19 cellular contexts compared by ENCODE assay signal in the genomic region with DNA sequence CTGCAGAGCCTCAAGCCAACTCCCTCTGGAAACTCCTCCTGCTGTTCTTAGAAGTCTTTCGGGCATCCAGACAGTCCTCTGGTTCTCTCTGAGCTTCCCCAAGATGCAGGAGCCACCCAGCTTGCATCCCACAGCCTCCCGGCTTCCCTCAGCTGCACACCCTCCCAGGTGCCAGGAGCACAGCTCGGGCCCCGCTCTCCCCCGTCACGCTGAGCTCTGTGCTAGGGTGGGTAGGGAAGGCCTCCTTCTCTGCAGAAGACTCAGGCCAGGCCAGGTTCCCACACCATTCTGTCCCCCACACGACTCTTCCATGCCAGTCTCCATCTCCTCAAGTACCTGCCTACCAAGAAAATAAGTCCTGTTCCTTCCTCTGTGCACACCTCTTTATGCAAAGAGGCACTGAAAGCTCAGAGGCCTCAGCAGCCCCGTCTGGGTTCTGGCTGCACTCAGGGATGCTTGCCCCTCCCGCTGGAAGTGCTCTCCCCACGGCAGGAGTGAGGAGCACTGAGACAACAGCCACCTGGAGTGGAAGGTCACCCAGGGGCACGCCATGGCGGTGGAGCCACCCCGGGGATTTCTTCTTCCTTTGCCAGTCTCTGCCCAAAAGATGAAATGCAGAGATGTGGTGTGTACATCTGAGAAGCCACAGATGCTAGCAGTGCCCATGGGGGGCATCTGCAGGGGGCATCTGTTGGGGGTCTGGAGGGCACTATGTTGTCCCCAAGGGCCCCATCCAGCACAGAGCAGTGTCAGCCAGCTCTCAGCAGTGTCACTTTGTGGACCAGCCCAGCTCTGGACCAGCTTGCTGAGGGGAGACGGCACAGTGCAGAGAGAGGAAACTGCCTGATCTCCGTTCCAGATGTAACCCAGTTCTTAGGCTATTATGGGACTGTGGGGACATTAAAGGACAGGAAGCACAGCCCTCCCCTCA.
"Had no signal": no experiment of that assay in that cellular context is flagged by ENCODE, and none has a peak within 500 bp of the region (broad histone marks: within the 10 kb centered on the region; RNA-seq: fewer than 3 reads in every experiment).

No MANE protein-coding gene starts in this region.

- ATAC-seq: activated CD8-positive, alpha-beta T cell treated with anti-CD3 and anti-CD28 coated beads, Interleukin-2, amount 10 ng/mL, durations not matched to agents 7 days and 5 days; left colon; right lobe of liver; T-helper 17 cell had no signal

- H3K27me3 ChIP-seq: heart left ventricle, right lobe of liver, thyroid gland, uterus had no signal

- H3K9me3 Mint-ChIP-seq: dendritic cell treated with granulocyte-macrophage colony-stimulating factor and Interleukin-4, amounts not matched to agents 40 ng/mL and 50 ng/mL, for 4 days had no signal

- H3K4me3 Mint-ChIP-seq: activated CD8-positive, alpha-beta T cell treated with anti-CD3 and anti-CD28 coated beads, Interleukin-2, amount 10 ng/mL, durations not matched to agents 7 days and 5 days; dendritic cell treated with granulocyte-macrophage colony-stimulating factor and Interleukin-4, amounts not matched to agents 40 ng/mL and 50 ng/mL, for 4 days; naive B cell; T-helper 17 cell had no signal

- H3K4me1 Mint-ChIP-seq: naive B cell, T-helper 17 cell had no signal

- H3K36me3 Mint-ChIP-seq: naive B cell had no signal

- H3K36me3 ChIP-seq: breast epithelium, heart left ventricle, prostate gland, right lobe of liver, thyroid gland, uterus had no signal

- H3K27ac ChIP-seq: breast epithelium, heart left ventricle, prostate gland, right lobe of liver, thyroid gland, uterus had no signal

- H3K27me3 Mint-ChIP-seq: dendritic cell treated with granulocyte-macrophage colony-stimulating factor and Interleukin-4, amounts not matched to agents 40 ng/mL and 50 ng/mL, for 4 days; naive B cell; T-helper 17 cell had no signal

- H3K27ac Mint-ChIP-seq: activated CD8-positive, alpha-beta T cell treated with anti-CD3 and anti-CD28 coated beads, Interleukin-2, amount 10 ng/mL, durations not matched to agents 7 days and 5 days; dendritic cell treated with granulocyte-macrophage colony-stimulating factor and Interleukin-4, amounts not matched to agents 40 ng/mL and 50 ng/mL, for 4 days; naive B cell; T-helper 17 cell had no signal

- H3K9me3 ChIP-seq: breast epithelium, heart left ventricle, prostate gland, right lobe of liver, thyroid gland, uterus had no signal

- DNase-seq: activated CD4-positive, alpha-beta T cell treated with anti-CD3 and anti-CD28 coated beads for 48 hours; activated CD8-positive, alpha-beta memory T cell treated with anti-CD3 and anti-CD28 coated beads, Interleukin-2, amount 50 U/mL, for 48 hours; activated CD8-positive, alpha-beta T cell treated with anti-CD3 and anti-CD28 coated beads, Interleukin-2, amount 10 ng/mL, durations not matched to agents 7 days and 5 days; activated naive CD4-positive, alpha-beta T cell treated with Interleukin-2 at 50 U/mL for 16 hours; effector memory CD4-positive, alpha-beta T cell; foreskin melanocyte; heart left ventricle; left colon; mammary epithelial cell; naive B cell; occipital lobe; stimulated activated CD4-positive, alpha-beta T cell treated with anti-CD3 and anti-CD28 coated beads, Interleukin-1b, Interleukin-23, amount 100 ng/mL, for 48 hours; T-helper 17 cell; thyroid gland; uterus had no signal

- H3K4me3 ChIP-seq: breast epithelium, heart left ventricle, prostate gland, right lobe of liver, thyroid gland, uterus had no signal
